Comparison of ENCODE assay signal across 18 cellular contexts in genomic region chr4:39978904-39979303, GRCh38. TPM values are rescaled to one million over a fixed set of nuclear protein-coding genes. Genes with fewer than 3 reads are reported as not detected.
DNase-seq lines count a peak whose midpoint lies in the region; ATAC-seq and TF ChIP-seq lines count a peak whose summit lies in the region.
"Had no signal": no experiment of that assay in that cellular context is flagged by ENCODE, and none has a peak within 500 bp of the region (broad histone marks: within the 10 kb centered on the region; RNA-seq: fewer than 3 reads in every experiment).

No MANE protein-coding gene starts in this region.

- peaks cover 16% of the 10 kb centered on the region for H3K4me1 ChIP-seq in osteoblast (ENCODE audit: insufficient read depth, low read length)

- POLR2A ChIA-PET in naive thymus-derived CD8-positive, alpha-beta T cell (lab: Charles Lee) = interaction anchor here (1.1 to 2.5 kb wide), 5 partner anchors 14 to 341 kb away, joined by 4 to 18 read pairs (median 7); partner anchors contain the start of genes N4BP2, SMIM14 and UBE2K

- ATAC-seq in GM19467 (IDR thresholded peaks at IDR 0.05; ENCODE audit: unreplicated experiment) = no peak
- no peak for ATAC-seq in naive thymus-derived CD8-positive, alpha-beta T cell
- ATAC-seq: activated naive CD4-positive, alpha-beta T cell treated with anti-CD3 and anti-CD28 coated beads, Interleukin-2, amount 50 U/mL, for 72 hours; stimulated activated naive B cell treated with anti-CD40 and anti-IgM and Interleukin-4, amounts not matched to agents 10 μg/mL and 1 μg/mL and 100 μg/mL, for 72 hours had no signal

- H3K36me3 Mint-ChIP-seq in activated CD4-positive, alpha-beta T cell treated with anti-CD3 and anti-CD28 coated beads, Interleukin-2, amount 10 ng/mL, durations not matched to agents 24 days and 14 days (ENCODE audit: low read depth) = peaks cover 20% of the 10 kb centered on the region
- peaks cover 2% of the 10 kb centered on the region for H3K36me3 Mint-ChIP-seq in IgD-negative memory B cell
- peaks cover 25% of the 10 kb centered on the region for H3K36me3 Mint-ChIP-seq in activated T-helper 2 cell treated with anti-CD3 and anti-CD28 coated beads, Interferon-gamma antibody, Interleukin-2, Interleukin-4, amounts not matched to agents 10 μg/mL and 5 μg/mL and 100 μg/mL, durations not matched to agents 14 hours and 24 hours and 36 hours (ENCODE audit: low read depth)
- peaks cover 0 to 20% (median 9%) of the 10 kb centered on the region in 3 donors for H3K36me3 Mint-ChIP-seq in naive thymus-derived CD8-positive, alpha-beta T cell

- peak overlapping the region; percentile 15 for H3K27ac Mint-ChIP-seq in activated CD4-positive, alpha-beta T cell treated with anti-CD3 and anti-CD28 coated beads, Interleukin-2, amount 10 ng/mL, durations not matched to agents 24 days and 14 days
- H3K27ac Mint-ChIP-seq in IgD-negative memory B cell = peak overlapping the region in 2 of 3 donors; percentile 19 to 95
- no peak overlapping the region for H3K27ac Mint-ChIP-seq in activated T-helper 2 cell treated with anti-CD3 and anti-CD28 coated beads, Interferon-gamma antibody, Interleukin-2, Interleukin-4, amounts not matched to agents 10 μg/mL and 5 μg/mL and 100 μg/mL, durations not matched to agents 14 hours and 24 hours and 36 hours
- peak overlapping the region in 3 of 10 donors; percentile 39 to 97 (median 66) for H3K27ac Mint-ChIP-seq in naive thymus-derived CD8-positive, alpha-beta T cell

- no peak for DNase-seq in activated CD4-positive, alpha-beta T cell treated with anti-CD3 and anti-CD28 coated beads, Interleukin-2, amount 10 ng/mL, durations not matched to agents 24 days and 14 days
- no peak for DNase-seq in activated CD4-positive, alpha-beta T cell treated with anti-CD3 and anti-CD28 coated beads, Interleukin-2, amount 50 U/mL, for 1 hour
- no peak for DNase-seq in activated T-helper 2 cell treated with anti-CD3 and anti-CD28 coated beads, Interferon-gamma antibody, Interleukin-2, Interleukin-4, amounts not matched to agents 10 μg/mL and 5 μg/mL and 100 μg/mL, durations not matched to agents 14 hours and 24 hours and 36 hours (ENCODE audit: low spot score)
- DNase-seq in osteoblast (ENCODE audit: insufficient read length, low spot score, missing footprints) (peak; percentile 69), NCI-H2227 treated with DMSO at 0.1 percent for 48 hours (lab: John Stamatoyannopoulos, UW) (no peak)
- no peak for DNase-seq in naive thymus-derived CD8-positive, alpha-beta T cell
- DNase-seq: activated CD4-positive, alpha-beta T cell treated with anti-CD3 and anti-CD28 coated beads, Interleukin-2, amount 50 U/mL, for 48 hours; foreskin fibroblast; NCI-H1436; NCI-H510A treated with DMSO at 0.1 percent for 48 hours; stimulated activated naive B cell treated with anti-CD40 and anti-IgM and Interleukin-4, amounts not matched to agents 10 μg/mL and 1 μg/mL and 100 μg/mL, for 72 hours; T-helper 2 cell had no signal

- peaks cover 34% of the 10 kb centered on the region for H3K79me2 ChIP-seq in osteoblast (ENCODE audit: insufficient read depth, low read length)

- intact Hi-C loops in activated CD4-positive, alpha-beta T cell treated with anti-CD3 and anti-CD28 coated beads, Interleukin-2, amount 10 ng/mL, durations not matched to agents 24 days and 14 days (cut with micrococcal nuclease) = loop anchor here (5.0 kb wide), 5 partner anchors 72 to 452 kb away; partner anchors contain the start of genes RHOH and UGDH
- intact Hi-C loops in activated T-helper 2 cell treated with anti-CD3 and anti-CD28 coated beads, Interferon-gamma antibody, Interleukin-2, Interleukin-4, amounts not matched to agents 10 μg/mL and 5 μg/mL and 100 μg/mL, durations not matched to agents 14 hours and 24 hours and 36 hours (cut with micrococcal nuclease) = loop anchor here (2.0 to 5.0 kb wide), 3 partner anchors 47 to 452 kb away; partner anchors contain the start of gene UGDH

- no peak overlapping the region for H3K4me3 ChIP-seq in osteoblast (ENCODE audit: insufficient read depth, low read length)
- H3K4me3 ChIP-seq: lung had no signal

- H3K36me3 ChIP-seq in osteoblast (ENCODE audit: insufficient read depth, low read length) = peaks cover 9% of the 10 kb centered on the region
- H3K36me3 ChIP-seq: cardiac muscle cell had no signal

- no peaks in the 10 kb centered on the region for H3K9me3 ChIP-seq in osteoblast (ENCODE audit: low read depth, low read length)
- H3K9me3 ChIP-seq: neutrophil had no signal

- no peak overlapping the region for H3K4me2 ChIP-seq in osteoblast (ENCODE audit: insufficient read depth, low read length)

- no peak overlapping the region for H2AFZ ChIP-seq in osteoblast (ENCODE audit: low read length)

- no peak overlapping the region for H3K27ac ChIP-seq in osteoblast (ENCODE audit: low read depth, low read length)

- H4K20me1 ChIP-seq in osteoblast (ENCODE audit: insufficient read depth, low read length) = peaks cover 20% of the 10 kb centered on the region

- no peaks in the 10 kb centered on the region for H3K27me3 ChIP-seq in osteoblast (ENCODE audit: insufficient read depth, low read length)
- H3K27me3 ChIP-seq: cardiac muscle cell, neutrophil had no signal

- H3K27me3 Mint-ChIP-seq in activated CD4-positive, alpha-beta T cell treated with anti-CD3 and anti-CD28 coated beads, Interleukin-2, amount 10 ng/mL, durations not matched to agents 24 days and 14 days = no peaks in the 10 kb centered on the region
- H3K27me3 Mint-ChIP-seq in IgD-negative memory B cell = no peaks in the 10 kb centered on the region
- no peaks in the 10 kb centered on the region for H3K27me3 Mint-ChIP-seq in activated T-helper 2 cell treated with anti-CD3 and anti-CD28 coated beads, Interferon-gamma antibody, Interleukin-2, Interleukin-4, amounts not matched to agents 10 μg/mL and 5 μg/mL and 100 μg/mL, durations not matched to agents 14 hours and 24 hours and 36 hours (ENCODE audit: low read depth)
- no peaks in the 10 kb centered on the region for H3K27me3 Mint-ChIP-seq in naive thymus-derived CD8-positive, alpha-beta T cell
- H3K27me3 Mint-ChIP-seq: stimulated activated naive B cell treated with anti-CD40 and anti-IgM and Interleukin-4, amounts not matched to agents 10 μg/mL and 1 μg/mL and 100 μg/mL, for 72 hours had no signal

- TF ChIP-seq CTCF in osteoblast (IDR thresholded peaks at IDR 0.05; ENCODE audit: extremely low read depth, low read depth, low read length) = no peak

- peaks cover 18% of the 10 kb centered on the region for H3K4me1 Mint-ChIP-seq in activated CD4-positive, alpha-beta T cell treated with anti-CD3 and anti-CD28 coated beads, Interleukin-2, amount 10 ng/mL, durations not matched to agents 24 days and 14 days
- H3K4me1 Mint-ChIP-seq in IgD-negative memory B cell = peaks cover 15 to 18% (median 18%) of the 10 kb centered on the region in 3 donors
- peaks cover 15% of the 10 kb centered on the region for H3K4me1 Mint-ChIP-seq in activated T-helper 2 cell treated with anti-CD3 and anti-CD28 coated beads, Interferon-gamma antibody, Interleukin-2, Interleukin-4, amounts not matched to agents 10 μg/mL and 5 μg/mL and 100 μg/mL, durations not matched to agents 14 hours and 24 hours and 36 hours (ENCODE audit: low read depth)
- peaks cover 10 to 23% (median 20%) of the 10 kb centered on the region in 4 donors for H3K4me1 Mint-ChIP-seq in naive thymus-derived CD8-positive, alpha-beta T cell

- H3K4me3 Mint-ChIP-seq in activated CD4-positive, alpha-beta T cell treated with anti-CD3 and anti-CD28 coated beads, Interleukin-2, amount 10 ng/mL, durations not matched to agents 24 days and 14 days = peak overlapping the region; percentile 19
- H3K4me3 Mint-ChIP-seq in IgD-negative memory B cell = peak overlapping the region in 2 of 4 donors; percentile 45 to 98
- peak overlapping the region; percentile 47 for H3K4me3 Mint-ChIP-seq in activated T-helper 2 cell treated with anti-CD3 and anti-CD28 coated beads, Interferon-gamma antibody, Interleukin-2, Interleukin-4, amounts not matched to agents 10 μg/mL and 5 μg/mL and 100 μg/mL, durations not matched to agents 14 hours and 24 hours and 36 hours (ENCODE audit: low read depth)
- peak overlapping the region in 5 of 10 donors; percentile 14 to 86 (median 56) for H3K4me3 Mint-ChIP-seq in naive thymus-derived CD8-positive, alpha-beta T cell

- no peaks in the 10 kb centered on the region for H3K9me3 Mint-ChIP-seq in activated CD4-positive, alpha-beta T cell treated with anti-CD3 and anti-CD28 coated beads, Interleukin-2, amount 10 ng/mL, durations not matched to agents 24 days and 14 days
- H3K9me3 Mint-ChIP-seq in IgD-negative memory B cell = no peaks in the 10 kb centered on the region
- H3K9me3 Mint-ChIP-seq in activated T-helper 2 cell treated with anti-CD3 and anti-CD28 coated beads, Interferon-gamma antibody, Interleukin-2, Interleukin-4, amounts not matched to agents 10 μg/mL and 5 μg/mL and 100 μg/mL, durations not matched to agents 14 hours and 24 hours and 36 hours = no peaks in the 10 kb centered on the region
- no peaks in the 10 kb centered on the region for H3K9me3 Mint-ChIP-seq in naive thymus-derived CD8-positive, alpha-beta T cell
- H3K9me3 Mint-ChIP-seq: activated naive CD4-positive, alpha-beta T cell treated with anti-CD3 and anti-CD28 coated beads, Interleukin-2, amount 50 U/mL, for 72 hours; stimulated activated naive B cell treated with anti-CD40 and anti-IgM and Interleukin-4, amounts not matched to agents 10 μg/mL and 1 μg/mL and 100 μg/mL, for 72 hours had no signal

RNA-seq across cellular contexts. Expression of gene PDS5A, which starts 1.2 kb away (rescaled TPM):
- total RNA-seq in activated CD4-positive, alpha-beta T cell treated with anti-CD3 and anti-CD28 coated beads, Interleukin-2, amount 10 ng/mL, durations not matched to agents 24 days and 14 days = 126 and 128 TPM in 2 replicates
- polyA plus RNA-seq in IgD-negative memory B cell = 35.3 TPM
- 117 and 120 TPM in 2 replicates for total RNA-seq in activated T-helper 2 cell treated with anti-CD3 and anti-CD28 coated beads, Interferon-gamma antibody, Interleukin-2, Interleukin-4, amounts not matched to agents 10 μg/mL and 5 μg/mL and 100 μg/mL, durations not matched to agents 14 hours and 24 hours and 36 hours
- 70.9 and 73.7 TPM in 2 replicates for total RNA-seq in osteoblast
- 100 to 1,000 TPM in 1 of 2 experiments, 10 to 100 TPM in 1; 99.8 to 101 TPM for total RNA-seq in naive thymus-derived CD8-positive, alpha-beta T cell
- 10 to 100 TPM; 31.1 to 46.7 (median 32.4) TPM for polyA plus RNA-seq in naive thymus-derived CD8-positive, alpha-beta T cell
